ENCODE assay signal across 1 cellular context in genomic region chr2:46909771-46910419, GRCh38.
TF ChIP-seq lines count a peak whose summit lies in the region.

No MANE protein-coding gene starts in this region.

TF ChIP-seq in A549, 52 proteins besides CTCF, POLR2A, EP300 and RAD21 (continued from another document):
- TF ChIP-seq, protein P1, sequence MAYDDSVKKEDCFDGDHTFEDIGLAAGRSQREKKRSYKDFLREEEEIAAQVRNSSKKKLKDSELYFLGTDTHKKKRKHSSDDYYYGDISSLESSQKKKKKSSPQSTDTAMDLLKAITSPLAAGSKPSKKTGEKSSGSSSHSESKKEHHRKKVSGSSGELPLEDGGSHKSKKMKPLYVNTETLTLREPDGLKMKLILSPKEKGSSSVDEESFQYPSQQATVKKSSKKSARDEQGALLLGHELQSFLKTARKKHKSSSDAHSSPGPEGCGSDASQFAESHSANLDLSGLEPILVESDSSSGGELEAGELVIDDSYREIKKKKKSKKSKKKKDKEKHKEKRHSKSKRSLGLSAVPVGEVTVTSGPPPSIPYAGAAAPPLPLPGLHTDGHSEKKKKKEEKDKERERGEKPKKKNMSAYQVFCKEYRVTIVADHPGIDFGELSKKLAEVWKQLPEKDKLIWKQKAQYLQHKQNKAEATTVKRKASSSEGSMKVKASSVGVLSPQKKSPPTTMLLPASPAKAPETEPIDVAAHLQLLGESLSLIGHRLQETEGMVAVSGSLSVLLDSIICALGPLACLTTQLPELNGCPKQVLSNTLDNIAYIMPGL (CRISPR knock-in tag; IDR thresholded peaks at IDR 0.05; ENCODE audit: borderline replicate concordance), result no peak
- no peak for TF ChIP-seq TP53 (CRISPR knock-in tag; IDR thresholded peaks at IDR 0.05)
- TF ChIP-seq, protein P2, sequence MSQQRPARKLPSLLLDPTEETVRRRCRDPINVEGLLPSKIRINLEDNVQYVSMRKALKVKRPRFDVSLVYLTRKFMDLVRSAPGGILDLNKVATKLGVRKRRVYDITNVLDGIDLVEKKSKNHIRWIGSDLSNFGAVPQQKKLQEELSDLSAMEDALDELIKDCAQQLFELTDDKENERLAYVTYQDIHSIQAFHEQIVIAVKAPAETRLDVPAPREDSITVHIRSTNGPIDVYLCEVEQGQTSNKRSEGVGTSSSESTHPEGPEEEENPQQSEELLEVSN (IDR thresholded peaks at IDR 0.05; ENCODE audit: borderline replicate concordance, low read depth), result no peak
- TF ChIP-seq MYC (IDR thresholded peaks at IDR 0.05; ENCODE audit: borderline replicate concordance, low read length), result no peak
- no peak for TF ChIP-seq HOXB5 (CRISPR knock-in tag; IDR thresholded peaks at IDR 0.05)
- no peak for TF ChIP-seq NFE2L2 (conservative IDR thresholded peaks at IDR 0.05; ENCODE audit: low read length)
- no peak for TF ChIP-seq KDM1A (IDR thresholded peaks at IDR 0.05; ENCODE audit: low read depth)
- no peak for TF ChIP-seq HOXB13 (CRISPR knock-in tag; IDR thresholded peaks at IDR 0.05; ENCODE audit: low read depth)
